ENCODE assay signal across 11 cellular contexts in genomic region chr10:16612148-16612742, GRCh38.
DNase-seq lines count a peak whose midpoint lies in the region; TF ChIP-seq lines count a peak whose summit lies in the region.
"Had no signal": no experiment of that assay in that cellular context is flagged by ENCODE, and none has a peak within 500 bp of the region (broad histone marks: within the 10 kb centered on the region; RNA-seq: fewer than 3 reads in every experiment).

No MANE protein-coding gene starts in this region.

- no peak for TF ChIP-seq POLR2A in erythroblast (IDR thresholded peaks at IDR 0.05; ENCODE audit: low read length)

- H3K27me3 Mint-ChIP-seq in activated CD4-positive, alpha-beta T cell treated with anti-CD3 and anti-CD28 coated beads, Interleukin-2, amount 10 ng/mL, durations not matched to agents 7 days and 5 days: no peaks in the 10 kb centered on the region
- no peaks in the 10 kb centered on the region for H3K27me3 Mint-ChIP-seq in CD8-positive, alpha-beta memory T cell
- no peaks in the 10 kb centered on the region for H3K27me3 Mint-ChIP-seq in activated T-helper 2 cell treated with anti-CD3 and anti-CD28 coated beads, Interferon-gamma antibody, Interleukin-2, Interleukin-4, amounts not matched to agents 10 μg/mL and 5 μg/mL and 100 μg/mL, durations not matched to agents 14 hours and 24 hours and 36 hours (ENCODE audit: low read depth)
- H3K27me3 Mint-ChIP-seq: activated naive CD4-positive, alpha-beta T cell treated with anti-CD3 and anti-CD28 coated beads, Interleukin-2, amount 50 U/mL, for 24 hours; IgD-negative memory B cell had no signal

- intact Hi-C loops in OCI-LY7 (cut with micrococcal nuclease; ENCODE audit: unreplicated experiment): no loop called here
- intact Hi-C loops in activated T-helper 2 cell treated with anti-CD3 and anti-CD28 coated beads, Interferon-gamma antibody, Interleukin-2, Interleukin-4, amounts not matched to agents 10 μg/mL and 5 μg/mL and 100 μg/mL, durations not matched to agents 14 hours and 24 hours and 36 hours (cut with micrococcal nuclease): no loop called here

- TF ChIP-seq CTCF in OCI-LY7 (conservative IDR thresholded peaks at IDR 0.05; ENCODE audit: low read length): no peak
- TF ChIP-seq CTCF in retinal pigment epithelial cell (conservative IDR thresholded peaks at IDR 0.05; ENCODE audit: low read depth, low read length): no peak

- no peaks in the 10 kb centered on the region for H3K4me1 Mint-ChIP-seq in activated CD4-positive, alpha-beta T cell treated with anti-CD3 and anti-CD28 coated beads, Interleukin-2, amount 10 ng/mL, durations not matched to agents 7 days and 5 days
- peaks cover 0 to 6% (median 0%) of the 10 kb centered on the region in 3 donors for H3K4me1 Mint-ChIP-seq in CD8-positive, alpha-beta memory T cell
- H3K4me1 Mint-ChIP-seq in activated T-helper 2 cell treated with anti-CD3 and anti-CD28 coated beads, Interferon-gamma antibody, Interleukin-2, Interleukin-4, amounts not matched to agents 10 μg/mL and 5 μg/mL and 100 μg/mL, durations not matched to agents 14 hours and 24 hours and 36 hours (ENCODE audit: low read depth): no peaks in the 10 kb centered on the region
- H3K4me1 Mint-ChIP-seq: activated naive CD4-positive, alpha-beta T cell treated with anti-CD3 and anti-CD28 coated beads, Interleukin-2, amount 50 U/mL, for 24 hours; IgD-negative memory B cell had no signal

- no peaks in the 10 kb centered on the region for H3K27me3 ChIP-seq in CD8-positive, alpha-beta memory T cell (ENCODE audit: insufficient read depth, low read length, poor library complexity, severe bottlenecking)

- no peak overlapping the region for H3K27ac ChIP-seq in OCI-LY7 (ENCODE audit: low read depth, low read length, poor library complexity, severe bottlenecking)
- H3K27ac ChIP-seq in CD8-positive, alpha-beta memory T cell (ENCODE audit: low read depth, low read length): no peak overlapping the region

- no peak overlapping the region for H3K27ac Mint-ChIP-seq in activated CD4-positive, alpha-beta T cell treated with anti-CD3 and anti-CD28 coated beads, Interleukin-2, amount 10 ng/mL, durations not matched to agents 7 days and 5 days
- H3K27ac Mint-ChIP-seq in CD8-positive, alpha-beta memory T cell: no peak overlapping the region
- no peak overlapping the region for H3K27ac Mint-ChIP-seq in activated T-helper 2 cell treated with anti-CD3 and anti-CD28 coated beads, Interferon-gamma antibody, Interleukin-2, Interleukin-4, amounts not matched to agents 10 μg/mL and 5 μg/mL and 100 μg/mL, durations not matched to agents 14 hours and 24 hours and 36 hours
- H3K27ac Mint-ChIP-seq: activated naive CD4-positive, alpha-beta T cell treated with anti-CD3 and anti-CD28 coated beads, Interleukin-2, amount 50 U/mL, for 24 hours; IgD-negative memory B cell had no signal

- no peak overlapping the region for H2AFZ ChIP-seq in OCI-LY7 (ENCODE audit: low read length)

- peaks cover 18% of the 10 kb centered on the region for H3K9me3 Mint-ChIP-seq in activated CD4-positive, alpha-beta T cell treated with anti-CD3 and anti-CD28 coated beads, Interleukin-2, amount 10 ng/mL, durations not matched to agents 7 days and 5 days
- peaks cover 10 to 24% (median 13%) of the 10 kb centered on the region in 5 donors for H3K9me3 Mint-ChIP-seq in CD8-positive, alpha-beta memory T cell
- H3K9me3 Mint-ChIP-seq in activated T-helper 2 cell treated with anti-CD3 and anti-CD28 coated beads, Interferon-gamma antibody, Interleukin-2, Interleukin-4, amounts not matched to agents 10 μg/mL and 5 μg/mL and 100 μg/mL, durations not matched to agents 14 hours and 24 hours and 36 hours: peaks cover 24% of the 10 kb centered on the region

- H3K4me2 ChIP-seq in OCI-LY7 (ENCODE audit: low read length): no peak overlapping the region

- no peak overlapping the region for H3K4me3 Mint-ChIP-seq in activated CD4-positive, alpha-beta T cell treated with anti-CD3 and anti-CD28 coated beads, Interleukin-2, amount 10 ng/mL, durations not matched to agents 7 days and 5 days
- H3K4me3 Mint-ChIP-seq in CD8-positive, alpha-beta memory T cell: no peak overlapping the region
- no peak overlapping the region for H3K4me3 Mint-ChIP-seq in activated T-helper 2 cell treated with anti-CD3 and anti-CD28 coated beads, Interferon-gamma antibody, Interleukin-2, Interleukin-4, amounts not matched to agents 10 μg/mL and 5 μg/mL and 100 μg/mL, durations not matched to agents 14 hours and 24 hours and 36 hours (ENCODE audit: low read depth)
- H3K4me3 Mint-ChIP-seq: activated naive CD4-positive, alpha-beta T cell treated with anti-CD3 and anti-CD28 coated beads, Interleukin-2, amount 50 U/mL, for 24 hours; IgD-negative memory B cell had no signal

- no peaks in the 10 kb centered on the region for H3K36me3 ChIP-seq in OCI-LY7 (ENCODE audit: insufficient read depth, low read length)
- no peaks in the 10 kb centered on the region for H3K36me3 ChIP-seq in CD8-positive, alpha-beta memory T cell (ENCODE audit: insufficient read depth, low read length)

- no peaks in the 10 kb centered on the region for H3K79me2 ChIP-seq in OCI-LY7 (ENCODE audit: insufficient read depth, low read depth, low read length)

- no peaks in the 10 kb centered on the region for H3K36me3 Mint-ChIP-seq in activated CD4-positive, alpha-beta T cell treated with anti-CD3 and anti-CD28 coated beads, Interleukin-2, amount 10 ng/mL, durations not matched to agents 7 days and 5 days (ENCODE audit: low read depth)
- peaks cover 6 to 58% (median 20%) of the 10 kb centered on the region in 3 donors for H3K36me3 Mint-ChIP-seq in CD8-positive, alpha-beta memory T cell
- H3K36me3 Mint-ChIP-seq in activated T-helper 2 cell treated with anti-CD3 and anti-CD28 coated beads, Interferon-gamma antibody, Interleukin-2, Interleukin-4, amounts not matched to agents 10 μg/mL and 5 μg/mL and 100 μg/mL, durations not matched to agents 14 hours and 24 hours and 36 hours (ENCODE audit: low read depth): no peaks in the 10 kb centered on the region

- POLR2A ChIA-PET in activated CD4-positive, alpha-beta T cell treated with anti-CD3 and anti-CD28 coated beads, Interleukin-2, amount 10 ng/mL, durations not matched to agents 7 days and 5 days (lab: Charles Lee): no interaction called here
- POLR2A ChIA-PET in OCI-LY7 (lab: Charles Lee): no interaction called here
- POLR2A ChIA-PET in CD8-positive, alpha-beta memory T cell (lab: Charles Lee): no interaction called here

- no peaks in the 10 kb centered on the region; the same call in 1 of the 2 replicates for H4K20me1 ChIP-seq in OCI-LY7 (ENCODE audit: insufficient read depth, low read length)

- no peaks in the 10 kb centered on the region for H3K9me2 ChIP-seq in OCI-LY7 (ENCODE audit: insufficient read depth, low read length)

- no TSS peak for BruUV-seq in OCI-LY7 (replicated peaks; lab: Mats Ljungman, UMichigan)

- H3K4me3 ChIP-seq in OCI-LY7 (ENCODE audit: low read depth, low read length, poor library complexity, severe bottlenecking) (no peak overlapping the region), retinal pigment epithelial cell (ENCODE audit: low read length) (no peak overlapping the region)
- H3K4me3 ChIP-seq in CD8-positive, alpha-beta memory T cell (ENCODE audit: low read length): no peak overlapping the region

- peak; percentile 40 for DNase-seq in activated CD4-positive, alpha-beta T cell treated with anti-CD3 and anti-CD28 coated beads, Interleukin-2, amount 10 ng/mL, durations not matched to agents 7 days and 5 days
- no peak for DNase-seq in activated CD4-positive, alpha-beta T cell treated with anti-CD3 and anti-CD28 coated beads for 4 hours
- DNase-seq in OCI-LY7 (ENCODE audit: low spot score) (peak; percentile 31), erythroblast (lab: John Stamatoyannopoulos, UW) (peak; percentile 44 to 55), retinal pigment epithelial cell (ENCODE audit: low read depth) (peak; percentile 12), GDM1 (lab: John Stamatoyannopoulos, UW) (no peak)
- DNase-seq in CD8-positive, alpha-beta memory T cell: no peak
- DNase-seq in activated T-helper 2 cell treated with anti-CD3 and anti-CD28 coated beads, Interferon-gamma antibody, Interleukin-2, Interleukin-4, amounts not matched to agents 10 μg/mL and 5 μg/mL and 100 μg/mL, durations not matched to agents 14 hours and 24 hours and 36 hours (ENCODE audit: low spot score): no peak
- DNase-seq: Right ventricle myocardium superior had no signal

- no peaks in the 10 kb centered on the region for H3K4me1 ChIP-seq in OCI-LY7 (ENCODE audit: insufficient read depth, low read length, poor library complexity, severe bottlenecking)
- no peaks in the 10 kb centered on the region for H3K4me1 ChIP-seq in CD8-positive, alpha-beta memory T cell (ENCODE audit: insufficient read depth, low read length)

- H3K9me3 ChIP-seq in OCI-LY7 (ENCODE audit: low read length): no peaks in the 10 kb centered on the region
- H3K9me3 ChIP-seq in CD8-positive, alpha-beta memory T cell (ENCODE audit: low read length): no peaks in the 10 kb centered on the region

- CTCF ChIA-PET in activated CD4-positive, alpha-beta T cell treated with anti-CD3 and anti-CD28 coated beads, Interleukin-2, amount 10 ng/mL, durations not matched to agents 7 days and 5 days (lab: Charles Lee): interaction anchor here (0.7 to 1.4 kb wide), 2 partner anchors 12 to 58 kb away, joined by 3 to 4 read pairs; no protein-coding TSS in a partner anchor
- CTCF ChIA-PET in OCI-LY7 (lab: Charles Lee; ENCODE audit: unreplicated experiment): no interaction called here
- CTCF ChIA-PET in CD8-positive, alpha-beta memory T cell (lab: Charles Lee): no interaction called here

Comparison
In these comparisons a context has a peak if more than half of its experiments do, and no peak if none do; other contexts are left out.
1. DNase-seq: peak in activated CD4-positive, alpha-beta T cell treated with anti-CD3 and anti-CD28 coated beads, Interleukin-2, amount 10 ng/mL, durations not matched to agents 7 days and 5 days (single experiment), OCI-LY7 (single experiment), erythroblast (2 of 2) and retinal pigment epithelial cell (single experiment); none in activated CD4-positive, alpha-beta T cell treated with anti-CD3 and anti-CD28 coated beads for 4 hours (0 of 2), CD8-positive, alpha-beta memory T cell (0 of 5), GDM1 (single experiment) and activated T-helper 2 cell treated with anti-CD3 and anti-CD28 coated beads, Interferon-gamma antibody, Interleukin-2, Interleukin-4, amounts not matched to agents 10 μg/mL and 5 μg/mL and 100 μg/mL, durations not matched to agents 14 hours and 24 hours and 36 hours (single experiment).